23 cellular contexts compared by ENCODE assay signal in the genomic region with DNA sequence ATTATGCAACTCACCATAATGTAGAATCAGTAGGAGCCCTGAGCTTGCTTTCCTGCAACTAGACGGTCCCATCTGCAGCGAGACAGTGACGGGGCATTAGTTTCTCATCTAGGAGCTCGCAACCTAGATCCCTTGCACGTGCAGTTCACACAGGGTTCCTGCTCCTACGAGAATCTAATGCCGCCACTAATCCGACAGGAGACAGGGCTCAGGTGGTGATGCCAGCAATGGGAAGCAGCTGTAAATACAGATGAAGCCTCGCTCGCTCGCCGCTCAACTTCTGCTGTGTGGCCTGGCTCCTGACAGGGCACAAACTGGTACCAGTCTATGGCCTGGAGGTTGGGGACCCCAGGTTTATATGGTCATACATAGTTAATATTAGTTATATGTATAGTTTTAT.
A peak's percentile ranks its signal among the peaks of the same experiment; 100 is the strongest.
DNase-seq lines count a peak whose midpoint lies in the region; ATAC-seq and TF ChIP-seq lines count a peak whose summit lies in the region.
"Had no signal": no experiment of that assay in that cellular context is flagged by ENCODE, and none has a peak within 500 bp of the region (broad histone marks: within the 10 kb centered on the region; RNA-seq: fewer than 3 reads in every experiment).

No MANE protein-coding gene starts in this region.

- H3K36me3 ChIP-seq in WERI-Rb-1, result no peaks in the 10 kb centered on the region
- H3K36me3 ChIP-seq: BE2C, BLaER1 had no signal

- no peak overlapping the region for H3K27ac ChIP-seq in WERI-Rb-1
- H3K27ac ChIP-seq: 22Rv1, BLaER1 had no signal

- no peak for TF ChIP-seq CTCF in WERI-Rb-1 (IDR thresholded peaks at IDR 0.05; ENCODE audit: low read depth, low read length)

- no peak overlapping the region for H3K4me3 ChIP-seq in WERI-Rb-1 (ENCODE audit: low read depth, low read length)
- H3K4me3 ChIP-seq: BLaER1, GM12878 had no signal

- ATAC-seq in GM19395 (IDR thresholded peaks at IDR 0.05; ENCODE audit: unreplicated experiment) (no peak), HG02571 (IDR thresholded peaks at IDR 0.05; ENCODE audit: unreplicated experiment) (no peak)

- no peaks in the 10 kb centered on the region for H3K9me3 ChIP-seq in WERI-Rb-1 (ENCODE audit: severe bottlenecking)
- H3K9me3 ChIP-seq: BE2C, BLaER1 had no signal

- H3K27me3 ChIP-seq in WERI-Rb-1 (ENCODE audit: insufficient read depth, low read depth, severe bottlenecking), result no peaks in the 10 kb centered on the region
- H3K27me3 ChIP-seq: BE2C, BLaER1 had no signal

- DNase-seq in NCI-H82 (lab: John Stamatoyannopoulos, UW) (peak; percentile 30), NCI-H82 treated with DMSO at 0.1 percent for 48 hours (lab: John Stamatoyannopoulos, UW; ENCODE audit: unreplicated experiment) (no peak), WERI-Rb-1 (peak; percentile 84), retina (peak; percentile 13)
- DNase-seq: ACHN; BE2C; C1 segment of cervical spinal cord; CD4-positive, alpha-beta memory T cell; CD4-positive, CD25-positive, alpha-beta regulatory T cell; CD8-positive, alpha-beta memory T cell; COR-L47; DMS 273 treated with DMSO at 0.1 percent for 48 hours; DMS153; DMS53; DMS79; DND-41; EL; GDM1 had no signal
